In genomic region chr3:57791245-57791644, GRCh38 we compare ENCODE assay signal across 1 cellular context.
TF ChIP-seq lines count a peak whose summit lies in the region.

No MANE protein-coding gene starts in this region.

TF ChIP-seq in K562, 482 proteins besides CTCF, POLR2A, EP300 and RAD21 (continued from another document and continues in another):
- TF ChIP-seq CHD7 (IDR thresholded peaks at IDR 0.05; ENCODE audit: low read depth, low read length) (no peak), ZNF785 (CRISPR knock-in tag; IDR thresholded peaks at IDR 0.05) (no peak), SRF (CRISPR knock-in tag; IDR thresholded peaks at IDR 0.05) (no peak), ZNF583 (CRISPR knock-in tag; IDR thresholded peaks at IDR 0.05) (no peak), ZBTB5 (IDR thresholded peaks at IDR 0.05) (no peak), MED1 (CRISPR knock-in tag; IDR thresholded peaks at IDR 0.05; ENCODE audit: borderline replicate concordance) (no peak), SRSF9 (IDR thresholded peaks at IDR 0.05; ENCODE audit: borderline replicate concordance, low read depth, low read length) (no peak), CEBPG (CRISPR knock-in tag; IDR thresholded peaks at IDR 0.05) (no peak; the same call in 1 of the 2 replicates), CEBPG (tag; conservative IDR thresholded peaks at IDR 0.05 in 1 of 2, IDR thresholded peaks at IDR 0.05 in 1 of 2) (peak; percentile 25 to 76; a peak in 2 of 4 replicates), ARID1B (IDR thresholded peaks at IDR 0.05) (peak; percentile 80), TGIF2 (CRISPR knock-in tag; IDR thresholded peaks at IDR 0.05) (no peak), SIRT6 (IDR thresholded peaks at IDR 0.05; ENCODE audit: low read depth, low read length) (no peak), GABPB2 (CRISPR knock-in tag; conservative IDR thresholded peaks at IDR 0.05) (no peak), NONO (IDR thresholded peaks at IDR 0.05; ENCODE audit: low read depth in 2 of 2, low read length in 1 of 2) (no peak), PCBP2 (IDR thresholded peaks at IDR 0.05; ENCODE audit: low read depth, low read length, poor library complexity, severe bottlenecking) (no peak), ZNF561 (CRISPR knock-in tag; conservative IDR thresholded peaks at IDR 0.05) (no peak), ZNF253 (CRISPR knock-in tag; conservative IDR thresholded peaks at IDR 0.05) (no peak), GATAD2B (IDR thresholded peaks at IDR 0.05; ENCODE audit: borderline replicate concordance) (peak; percentile 64), TFE3 (CRISPR knock-in tag; IDR thresholded peaks at IDR 0.05) (no peak), ZBTB33 (CRISPR knock-in tag; IDR thresholded peaks at IDR 0.05) (no peak), ZNF277 (CRISPR knock-in tag; IDR thresholded peaks at IDR 0.05; ENCODE audit: borderline replicate concordance) (no peak), HDAC6 (IDR thresholded peaks at IDR 0.05; ENCODE audit: low read depth, low read length) (no peak), ADNP (tag; IDR thresholded peaks at IDR 0.05) (no peak), ATF4 (CRISPR knock-in tag; IDR thresholded peaks at IDR 0.05) (no peak), RNF2 (IDR thresholded peaks at IDR 0.05) (no peak), TFAP4 (CRISPR knock-in tag; IDR thresholded peaks at IDR 0.05; ENCODE audit: borderline replicate concordance) (no peak), PHF20 (IDR thresholded peaks at IDR 0.05; ENCODE audit: partially characterized antibody) (no peak), TCF7L2 (IDR thresholded peaks at IDR 0.05; ENCODE audit: low read depth, low read length) (no peak)
- TF ChIP-seq, protein P1, sequence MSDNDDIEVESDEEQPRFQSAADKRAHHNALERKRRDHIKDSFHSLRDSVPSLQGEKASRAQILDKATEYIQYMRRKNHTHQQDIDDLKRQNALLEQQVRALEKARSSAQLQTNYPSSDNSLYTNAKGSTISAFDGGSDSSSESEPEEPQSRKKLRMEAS (CRISPR knock-in tag; IDR thresholded peaks at IDR 0.05): no peak
- TF ChIP-seq, protein P2, sequence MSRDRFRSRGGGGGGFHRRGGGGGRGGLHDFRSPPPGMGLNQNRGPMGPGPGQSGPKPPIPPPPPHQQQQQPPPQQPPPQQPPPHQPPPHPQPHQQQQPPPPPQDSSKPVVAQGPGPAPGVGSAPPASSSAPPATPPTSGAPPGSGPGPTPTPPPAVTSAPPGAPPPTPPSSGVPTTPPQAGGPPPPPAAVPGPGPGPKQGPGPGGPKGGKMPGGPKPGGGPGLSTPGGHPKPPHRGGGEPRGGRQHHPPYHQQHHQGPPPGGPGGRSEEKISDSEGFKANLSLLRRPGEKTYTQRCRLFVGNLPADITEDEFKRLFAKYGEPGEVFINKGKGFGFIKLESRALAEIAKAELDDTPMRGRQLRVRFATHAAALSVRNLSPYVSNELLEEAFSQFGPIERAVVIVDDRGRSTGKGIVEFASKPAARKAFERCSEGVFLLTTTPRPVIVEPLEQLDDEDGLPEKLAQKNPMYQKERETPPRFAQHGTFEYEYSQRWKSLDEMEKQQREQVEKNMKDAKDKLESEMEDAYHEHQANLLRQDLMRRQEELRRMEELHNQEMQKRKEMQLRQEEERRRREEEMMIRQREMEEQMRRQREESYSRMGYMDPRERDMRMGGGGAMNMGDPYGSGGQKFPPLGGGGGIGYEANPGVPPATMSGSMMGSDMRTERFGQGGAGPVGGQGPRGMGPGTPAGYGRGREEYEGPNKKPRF (IDR thresholded peaks at IDR 0.05; ENCODE audit: low read depth, low read length): no peak
- TF ChIP-seq, protein P3, sequence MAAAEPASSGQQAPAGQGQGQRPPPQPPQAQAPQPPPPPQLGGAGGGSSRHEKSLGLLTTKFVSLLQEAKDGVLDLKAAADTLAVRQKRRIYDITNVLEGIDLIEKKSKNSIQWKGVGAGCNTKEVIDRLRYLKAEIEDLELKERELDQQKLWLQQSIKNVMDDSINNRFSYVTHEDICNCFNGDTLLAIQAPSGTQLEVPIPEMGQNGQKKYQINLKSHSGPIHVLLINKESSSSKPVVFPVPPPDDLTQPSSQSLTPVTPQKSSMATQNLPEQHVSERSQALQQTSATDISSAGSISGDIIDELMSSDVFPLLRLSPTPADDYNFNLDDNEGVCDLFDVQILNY (CRISPR knock-in tag; IDR thresholded peaks at IDR 0.05): no peak
